Comparison of ENCODE assay signal across 9 cellular contexts in genomic region chr16:68328151-68328859, GRCh38. TPM values are rescaled to one million over a fixed set of nuclear protein-coding genes. Genes with fewer than 3 reads are reported as not detected.
A peak's percentile ranks its signal among the peaks of the same experiment; 100 is the strongest.
DNase-seq lines count a peak whose midpoint lies in the region; ATAC-seq and TF ChIP-seq lines count a peak whose summit lies in the region.
"Had no signal": no experiment of that assay in that cellular context is flagged by ENCODE, and none has a peak within 500 bp of the region (broad histone marks: within the 10 kb centered on the region; RNA-seq: fewer than 3 reads in every experiment).

No MANE protein-coding gene starts in this region.

- H3K9me3 ChIP-seq in parathyroid adenoma (ENCODE audit: control insufficient read depth, low read length): no peaks in the 10 kb centered on the region

- H3K4me3 ChIP-seq in parathyroid adenoma (ENCODE audit: low read depth, low read length): no peak overlapping the region

- peak; percentile 93 for DNase-seq in DMS 273 (lab: John Stamatoyannopoulos, UW; ENCODE audit: unreplicated experiment)
- DNase-seq in NCI-H1048 (lab: John Stamatoyannopoulos, UW): peak; percentile 21
- DNase-seq in activated naive CD4-positive, alpha-beta T cell treated with anti-CD3 and anti-CD28 coated beads, Interleukin-2, amount 50 U/mL, for 16 hours: peak; percentile 74
- DNase-seq in glomerular endothelial cell (ENCODE audit: extremely low read depth, low read depth, low spot score): peak; percentile 62
- DNase-seq in type B pancreatic cell (ENCODE audit: extremely low spot score, unreplicated experiment): peak; percentile 81

- H3K27ac Mint-ChIP-seq in type B pancreatic cell: peak overlapping the region; percentile 81

- H2AFZ ChIP-seq in parathyroid adenoma: no peak overlapping the region

- H3K9me3 Mint-ChIP-seq in type B pancreatic cell: no peaks in the 10 kb centered on the region
- H3K9me3 Mint-ChIP-seq: activated naive CD4-positive, alpha-beta T cell treated with anti-CD3 and anti-CD28 coated beads, Interleukin-2, amount 50 U/mL, for 24 hours had no signal

- no peak overlapping the region for H3K4me3 Mint-ChIP-seq in type B pancreatic cell
- H3K4me3 Mint-ChIP-seq: activated naive CD4-positive, alpha-beta T cell treated with anti-CD3 and anti-CD28 coated beads, Interleukin-2, amount 50 U/mL, for 24 hours had no signal

- no peaks in the 10 kb centered on the region for H3K79me2 ChIP-seq in parathyroid adenoma

- ATAC-seq in GM21786 (IDR thresholded peaks at IDR 0.05; ENCODE audit: unreplicated experiment): peak; percentile 83
- peak; percentile 97 for ATAC-seq in SK-N-SH treated with all-trans-retinoic acid at 6 μM for 48 hours

- no peak overlapping the region for H3K27ac ChIP-seq in parathyroid adenoma

- no peak overlapping the region for H3K4me2 ChIP-seq in parathyroid adenoma (ENCODE audit: low read length)

- no peaks in the 10 kb centered on the region for H3K36me3 ChIP-seq in parathyroid adenoma (ENCODE audit: control insufficient read depth, insufficient read depth, low read length)

- H3K27me3 Mint-ChIP-seq in type B pancreatic cell: no peaks in the 10 kb centered on the region
- H3K27me3 Mint-ChIP-seq: activated naive CD4-positive, alpha-beta T cell treated with anti-CD3 and anti-CD28 coated beads, Interleukin-2, amount 50 U/mL, for 24 hours had no signal

- H3K4me1 ChIP-seq in parathyroid adenoma: no peaks in the 10 kb centered on the region

- H3K27me3 ChIP-seq in parathyroid adenoma (ENCODE audit: control insufficient read depth, insufficient read depth, low read length): no peaks in the 10 kb centered on the region

- peaks cover 15% of the 10 kb centered on the region for H3K36me3 Mint-ChIP-seq in type B pancreatic cell

- TF ChIP-seq CTCF in parathyroid adenoma (IDR thresholded peaks at IDR 0.05) (peak; percentile 94), type B pancreatic cell (conservative IDR thresholded peaks at IDR 0.05) (peak; percentile 90)

- H3K9ac ChIP-seq in parathyroid adenoma: no peak overlapping the region

- peaks cover 28% of the 10 kb centered on the region for H3K4me1 Mint-ChIP-seq in type B pancreatic cell (ENCODE audit: unreplicated experiment)

TF ChIP-seq in SK-N-SH treated with all-trans-retinoic acid at 6 μM for 48 hours, 23 proteins besides CTCF, POLR2A, EP300 and RAD21:
- TF ChIP-seq TSHZ2 (CRISPR knock-in tag; IDR thresholded peaks at IDR 0.05) (no peak), ZC3H10 (CRISPR knock-in tag; IDR thresholded peaks at IDR 0.05) (no peak), SNAI2 (CRISPR knock-in tag; IDR thresholded peaks at IDR 0.05) (no peak), PPARA (CRISPR knock-in tag; IDR thresholded peaks at IDR 0.05; ENCODE audit: borderline replicate concordance) (no peak), POU6F1 (CRISPR knock-in tag; IDR thresholded peaks at IDR 0.05; ENCODE audit: borderline replicate concordance, low read depth) (no peak)

RNA-seq across cellular contexts. Expression of gene PRMT7, which starts 17.5 kb away (rescaled TPM):
- 28.5 and 43.3 TPM in 2 replicates for total RNA-seq in glomerular endothelial cell
- total RNA-seq in type B pancreatic cell (ENCODE audit: low replicate concordance): 39.1 and 66.9 TPM in 2 replicates

RNA-seq across cellular contexts. Expression of gene SLC7A6OS, which starts 17.6 kb away (rescaled TPM):
- total RNA-seq in glomerular endothelial cell (11.4 and 11.5 TPM in 2 replicates), type B pancreatic cell (ENCODE audit: low replicate concordance) (17.3 and 21.7 TPM in 2 replicates)

Comparison
In these comparisons a context has a peak if more than half of its experiments do, and no peak if none do; other contexts are left out.
1. DNase-seq: peak in every context shown above with its lines; median percentile 93 in DMS 273; 81 in type B pancreatic cell; 74 in activated naive CD4-positive, alpha-beta T cell treated with anti-CD3 and anti-CD28 coated beads, Interleukin-2, amount 50 U/mL, for 16 hours; 62 in glomerular endothelial cell; 21 in NCI-H1048.